In the genomic region with DNA sequence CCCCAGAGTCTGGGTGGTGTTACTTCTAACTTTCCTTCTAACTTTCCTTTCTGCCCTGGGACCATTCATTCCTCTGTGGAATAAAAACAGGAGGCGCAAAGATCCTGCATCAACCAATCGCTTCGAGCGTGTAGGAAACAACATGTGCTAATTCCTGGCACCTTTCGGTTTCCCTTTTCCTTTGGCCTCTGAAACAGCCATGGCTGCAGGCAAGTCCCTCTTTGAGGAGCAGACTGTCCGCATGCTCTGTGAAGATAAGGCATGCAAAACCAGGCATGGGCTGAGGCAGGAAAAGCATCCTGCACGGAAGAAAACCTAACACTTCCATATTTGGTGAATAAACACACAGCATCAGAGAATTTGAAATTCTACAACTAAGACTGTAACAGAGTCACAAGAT, we compare ENCODE assay signal across 28 cellular contexts.
"Had no signal": no experiment of that assay in that cellular context is flagged by ENCODE, and none has a peak within 500 bp of the region (broad histone marks: within the 10 kb centered on the region; RNA-seq: fewer than 3 reads in every experiment).

No MANE protein-coding gene starts in this region.

- H3K4me1 ChIP-seq: foreskin keratinocyte, gastroesophageal sphincter, lower lobe of right lung, right atrium auricular region had no signal

- H3K4me3 Mint-ChIP-seq: dendritic cell treated with granulocyte-macrophage colony-stimulating factor and Interleukin-4, amounts not matched to agents 40 ng/mL and 50 ng/mL, for 4 days; endodermal cell; naive thymus-derived CD4-positive, alpha-beta T cell; nephron progenitor cell; stimulated activated effector memory CD8-positive, alpha-beta T cell treated with anti-CD3 and anti-CD28 coated beads, Interleukin-12 subunit alpha, Interleukin-12 subunit beta, amount 100 ng/mL, for 72 hours; type B pancreatic cell had no signal

- H3K27ac ChIP-seq: colonic mucosa, esophagus muscularis mucosa, foreskin keratinocyte, gastroesophageal sphincter, heart left ventricle, left ventricle myocardium inferior, lower lobe of right lung, prostate gland, right atrium auricular region, tibial artery had no signal

- H3K36me3 ChIP-seq: colonic mucosa, esophagus muscularis mucosa, gastroesophageal sphincter, heart left ventricle, left ventricle myocardium inferior, lower lobe of right lung, prostate gland, right atrium auricular region, tibial artery had no signal

- H3K36me3 Mint-ChIP-seq: stimulated activated effector memory CD8-positive, alpha-beta T cell treated with anti-CD3 and anti-CD28 coated beads, Interleukin-12 subunit alpha, Interleukin-12 subunit beta, amount 100 ng/mL, for 72 hours; type B pancreatic cell had no signal

- ATAC-seq: foreskin keratinocyte; gastroesophageal sphincter; heart left ventricle; left cardiac atrium; lower lobe of right lung; naive thymus-derived CD4-positive, alpha-beta T cell; sciatic nerve; stimulated activated effector memory CD8-positive, alpha-beta T cell treated with anti-CD3 and anti-CD28 coated beads, Interleukin-12 subunit alpha, Interleukin-12 subunit beta, amount 100 ng/mL, for 72 hours; stimulated activated naive CD8-positive, alpha-beta T cell treated with anti-CD3 and anti-CD28 coated beads, Interleukin-15, Interleukin-2, amounts not matched to agents 100 U/mL and 50 U/mL, for 24 hours had no signal

- H3K9me3 ChIP-seq: colonic mucosa, esophagus muscularis mucosa, gastroesophageal sphincter, heart left ventricle, left ventricle myocardium inferior, lower lobe of right lung, prostate gland, right atrium auricular region, testis, tibial artery had no signal

- H3K27ac Mint-ChIP-seq: dendritic cell treated with granulocyte-macrophage colony-stimulating factor and Interleukin-4, amounts not matched to agents 40 ng/mL and 50 ng/mL, for 4 days; endodermal cell; nephron progenitor cell; stimulated activated effector memory CD8-positive, alpha-beta T cell treated with anti-CD3 and anti-CD28 coated beads, Interleukin-12 subunit alpha, Interleukin-12 subunit beta, amount 100 ng/mL, for 72 hours; type B pancreatic cell had no signal

- H3K27me3 ChIP-seq: colonic mucosa, esophagus muscularis mucosa, right atrium auricular region, testis, tibial artery had no signal

- DNase-seq: colonic mucosa; effector CD8-positive, alpha-beta T cell; endodermal cell; heart left ventricle; hippocampal formation; left cardiac atrium; left ventricle myocardium inferior; lower lobe of right lung; midbrain; naive thymus-derived CD4-positive, alpha-beta T cell; nephron progenitor cell; nucleus accumbens; stimulated activated CD4-positive, alpha-beta T cell treated with anti-CD3 and anti-CD28 coated beads, Interleukin-2, amount 100 ng/mL, for 24 hours; stimulated activated CD4-positive, alpha-beta T cell treated with anti-CD3 and anti-CD28 coated beads, Interleukin-4, amount 100 ng/mL, for 24 hours; stimulated activated naive CD8-positive, alpha-beta T cell treated with anti-CD3 and anti-CD28 coated beads, Interleukin-15, Interleukin-2, amounts not matched to agents 100 U/mL and 50 U/mL, for 24 hours; substantia nigra; testis; tibial artery had no signal

- H3K4me3 ChIP-seq: colonic mucosa, esophagus muscularis mucosa, gastroesophageal sphincter, heart left ventricle, left ventricle myocardium inferior, lower lobe of right lung, prostate gland, right atrium auricular region, smooth muscle cell, testis, tibial artery had no signal

- H3K4me1 Mint-ChIP-seq: naive thymus-derived CD4-positive, alpha-beta T cell; stimulated activated effector memory CD8-positive, alpha-beta T cell treated with anti-CD3 and anti-CD28 coated beads, Interleukin-12 subunit alpha, Interleukin-12 subunit beta, amount 100 ng/mL, for 72 hours had no signal

- H3K9me3 Mint-ChIP-seq: dendritic cell treated with granulocyte-macrophage colony-stimulating factor and Interleukin-4, amounts not matched to agents 40 ng/mL and 50 ng/mL, for 4 days; endodermal cell; nephron progenitor cell; stimulated activated effector memory CD8-positive, alpha-beta T cell treated with anti-CD3 and anti-CD28 coated beads, Interleukin-12 subunit alpha, Interleukin-12 subunit beta, amount 100 ng/mL, for 72 hours; type B pancreatic cell had no signal
